8 cellular contexts compared by ENCODE assay signal in genomic region chr7:36287371-36288241, GRCh38.
DNase-seq lines count a peak whose midpoint lies in the region; ATAC-seq and TF ChIP-seq lines count a peak whose summit lies in the region.

No MANE protein-coding gene starts in this region.

- peak overlapping the region; percentile 77 for H3K4me3 Mint-ChIP-seq in activated T-helper 1 cell treated with anti-CD3 and anti-CD28 coated beads, Interleukin-12 subunit alpha, Interleukin-12 subunit beta, Interleukin-2, Interleukin-4 antibody, amounts not matched to agents 30 ng/mL and 10 ng/mL and 1 ng/mL, durations not matched to agents 14 hours and 24 hours and 36 hours
- no peak overlapping the region for H3K4me3 Mint-ChIP-seq in neural progenitor cell

- ATAC-seq in GM18909 (IDR thresholded peaks at IDR 0.05; ENCODE audit: poor library complexity, unreplicated experiment) (peak; percentile 43), GM21515 (IDR thresholded peaks at IDR 0.05; ENCODE audit: unreplicated experiment) (no peak), HG03460 (IDR thresholded peaks at IDR 0.05; ENCODE audit: unreplicated experiment) (no peak)

- H2AFZ ChIP-seq in neural progenitor cell (replicated peaks), result no peak overlapping the region

- no peaks in the 10 kb centered on the region for H3K9me3 ChIP-seq in neural progenitor cell (ENCODE audit: low read depth)

- no peak overlapping the region for H3K9ac ChIP-seq in neural progenitor cell

- H3K9me3 Mint-ChIP-seq in activated T-helper 1 cell treated with anti-CD3 and anti-CD28 coated beads, Interleukin-12 subunit alpha, Interleukin-12 subunit beta, Interleukin-2, Interleukin-4 antibody, amounts not matched to agents 30 ng/mL and 10 ng/mL and 1 ng/mL, durations not matched to agents 14 hours and 24 hours and 36 hours, result no peaks in the 10 kb centered on the region
- H3K9me3 Mint-ChIP-seq in neural progenitor cell, result no peaks in the 10 kb centered on the region

- H3K27me3 Mint-ChIP-seq in activated T-helper 1 cell treated with anti-CD3 and anti-CD28 coated beads, Interleukin-12 subunit alpha, Interleukin-12 subunit beta, Interleukin-2, Interleukin-4 antibody, amounts not matched to agents 30 ng/mL and 10 ng/mL and 1 ng/mL, durations not matched to agents 14 hours and 24 hours and 36 hours (ENCODE audit: insufficient read depth), result no peaks in the 10 kb centered on the region
- peaks cover 5% of the 10 kb centered on the region for H3K27me3 Mint-ChIP-seq in neural progenitor cell (ENCODE audit: insufficient read depth, low read depth)

- in situ Hi-C loops in GM13977 (cut with MboI; ENCODE audit: low pct_unique_long_range_greater_than_20kb, low sequenced_read_pairs, unreplicated experiment), result no loop called here

- peaks cover 3% of the 10 kb centered on the region for H3K36me3 Mint-ChIP-seq in activated T-helper 1 cell treated with anti-CD3 and anti-CD28 coated beads, Interleukin-12 subunit alpha, Interleukin-12 subunit beta, Interleukin-2, Interleukin-4 antibody, amounts not matched to agents 30 ng/mL and 10 ng/mL and 1 ng/mL, durations not matched to agents 14 hours and 24 hours and 36 hours (ENCODE audit: low read depth)
- peaks cover 17% of the 10 kb centered on the region for H3K36me3 Mint-ChIP-seq in neural progenitor cell

- H3K36me3 ChIP-seq in neural progenitor cell, result no peaks in the 10 kb centered on the region

- no peak overlapping the region for H3K27ac ChIP-seq in neural progenitor cell

- H3K4me1 Mint-ChIP-seq in activated T-helper 1 cell treated with anti-CD3 and anti-CD28 coated beads, Interleukin-12 subunit alpha, Interleukin-12 subunit beta, Interleukin-2, Interleukin-4 antibody, amounts not matched to agents 30 ng/mL and 10 ng/mL and 1 ng/mL, durations not matched to agents 14 hours and 24 hours and 36 hours (ENCODE audit: low read depth), result peaks cover 68% of the 10 kb centered on the region
- H3K4me1 Mint-ChIP-seq in neural progenitor cell, result peaks cover 42% of the 10 kb centered on the region

- H3K27me3 ChIP-seq in neural progenitor cell, result no peaks in the 10 kb centered on the region

- H3F3A ChIP-seq in neural progenitor cell (ENCODE audit: low read depth), result no peaks in the 10 kb centered on the region

- intact Hi-C loops in activated T-helper 1 cell treated with anti-CD3 and anti-CD28 coated beads, Interleukin-12 subunit alpha, Interleukin-12 subunit beta, Interleukin-2, Interleukin-4 antibody, amounts not matched to agents 30 ng/mL and 10 ng/mL and 1 ng/mL, durations not matched to agents 14 hours and 24 hours and 36 hours (cut with micrococcal nuclease), result loop anchor here (5.0 to 10.0 kb wide), 4 partner anchors 80 to 593 kb away; partner anchors contain the start of genes HERPUD2 and SEPTIN7

- DNase-seq in A172 (ENCODE audit: low spot score) (peak; percentile 29), NCI-H146 (lab: John Stamatoyannopoulos, UW) (peak; percentile 63), neural progenitor cell (ENCODE audit: low spot score) (no peak), GM13977 (ENCODE audit: low spot score) (no peak)
- DNase-seq in activated T-helper 1 cell treated with anti-CD3 and anti-CD28 coated beads, Interleukin-12 subunit alpha, Interleukin-12 subunit beta, Interleukin-2, Interleukin-4 antibody, amounts not matched to agents 30 ng/mL and 10 ng/mL and 1 ng/mL, durations not matched to agents 14 hours and 24 hours and 36 hours (ENCODE audit: low spot score), result peak; percentile 22

- no peaks in the 10 kb centered on the region for H4K20me1 ChIP-seq in neural progenitor cell (ENCODE audit: low read depth)

- no peak for TF ChIP-seq CTCF in neural progenitor cell (IDR thresholded peaks at IDR 0.05)
- no peak for TF ChIP-seq CTCF in GM13977 (IDR thresholded peaks at IDR 0.05; ENCODE audit: extremely low read depth, insufficient read depth, missing control alignments)

- no peak overlapping the region for H3K4me3 ChIP-seq in neural progenitor cell

- peaks cover 6% of the 10 kb centered on the region for H3K4me1 ChIP-seq in neural progenitor cell

- H3K79me2 ChIP-seq in neural progenitor cell (ENCODE audit: low read depth), result no peaks in the 10 kb centered on the region

- H3K27ac Mint-ChIP-seq in activated T-helper 1 cell treated with anti-CD3 and anti-CD28 coated beads, Interleukin-12 subunit alpha, Interleukin-12 subunit beta, Interleukin-2, Interleukin-4 antibody, amounts not matched to agents 30 ng/mL and 10 ng/mL and 1 ng/mL, durations not matched to agents 14 hours and 24 hours and 36 hours, result peak overlapping the region; percentile 94
- peak overlapping the region; percentile 60 for H3K27ac Mint-ChIP-seq in neural progenitor cell

- H3K4me2 ChIP-seq in neural progenitor cell, result no peak overlapping the region

Comparison
In these comparisons a context has a peak if more than half of its experiments do, and no peak if none do; other contexts are left out.
1. DNase-seq: peak in A172 (single experiment), NCI-H146 (single experiment) and activated T-helper 1 cell treated with anti-CD3 and anti-CD28 coated beads, Interleukin-12 subunit alpha, Interleukin-12 subunit beta, Interleukin-2, Interleukin-4 antibody, amounts not matched to agents 30 ng/mL and 10 ng/mL and 1 ng/mL, durations not matched to agents 14 hours and 24 hours and 36 hours (single experiment); none in neural progenitor cell (single experiment) and GM13977 (single experiment).